Comparison of ENCODE assay signal across 8 cellular contexts in genomic region chr17:43578699-43579569, GRCh38. TPM values are rescaled to one million over a fixed set of nuclear protein-coding genes. Genes with fewer than 3 reads are reported as not detected.
DNase-seq lines count a peak whose midpoint lies in the region; ATAC-seq and TF ChIP-seq lines count a peak whose summit lies in the region.

No MANE protein-coding gene starts in this region.

- H3K9me3 ChIP-seq in MM.1S (replicated peaks; ENCODE audit: insufficient read depth, low read length): no peaks in the 10 kb centered on the region

- peak; percentile 75 for ATAC-seq in activated CD8-positive, alpha-beta T cell treated with anti-CD3 and anti-CD28 coated beads for 36 hours

- POLR2A ChIA-PET in activated CD8-positive, alpha-beta T cell treated with anti-CD3 and anti-CD28 coated beads for 36 hours (lab: Charles Lee): no interaction called here

- intact Hi-C loops in activated CD8-positive, alpha-beta T cell treated with anti-CD3 and anti-CD28 coated beads for 36 hours (cut with micrococcal nuclease): loop anchor here (10.0 kb wide), 1 partner anchor 186 kb away; no protein-coding TSS in a partner anchor

- DNase-seq in activated CD8-positive, alpha-beta memory T cell treated with anti-CD3 and anti-CD28 coated beads for 24 hours: peak; percentile 61
- DNase-seq in activated CD8-positive, alpha-beta memory T cell treated with anti-CD3 and anti-CD28 coated beads, Interleukin-2, amount 50 U/mL, for 4 hours: no peak
- DNase-seq in MM.1S (peak; percentile 35), germinal center (ENCODE audit: low spot score) (peak; percentile 51), cerebellar cortex (ENCODE audit: low spot score) (no peak), superior temporal gyrus (ENCODE audit: extremely low spot score) (no peak)
- peak; percentile 49 for DNase-seq in activated CD8-positive, alpha-beta T cell treated with anti-CD3 and anti-CD28 coated beads for 36 hours
- peak; percentile 2 for DNase-seq in stimulated activated CD8-positive, alpha-beta memory T cell treated with anti-CD3 and anti-CD28 coated beads, Interleukin-15, amount 100 ng/mL, for 1 hour (ENCODE audit: low read depth)

- peaks cover 38% of the 10 kb centered on the region for H3K27me3 ChIP-seq in MM.1S (replicated peaks; ENCODE audit: insufficient read depth, low read length)

- H3K4me1 Mint-ChIP-seq in activated CD8-positive, alpha-beta T cell treated with anti-CD3 and anti-CD28 coated beads for 36 hours (ENCODE audit: low read depth): peaks cover 12% of the 10 kb centered on the region

- peaks cover 2% of the 10 kb centered on the region for H3K27me3 Mint-ChIP-seq in activated CD8-positive, alpha-beta T cell treated with anti-CD3 and anti-CD28 coated beads for 36 hours

- peaks cover 10% of the 10 kb centered on the region; the same call in 1 of the 2 replicates for H3K4me1 ChIP-seq in MM.1S (ENCODE audit: low read length)

- H3K4me2 ChIP-seq in MM.1S (ENCODE audit: low read depth, low read length): no peak overlapping the region

- H3K36me3 ChIP-seq in MM.1S (replicated peaks; ENCODE audit: insufficient read depth, low read length): no peaks in the 10 kb centered on the region

- no peak overlapping the region for H3K27ac Mint-ChIP-seq in activated CD8-positive, alpha-beta T cell treated with anti-CD3 and anti-CD28 coated beads for 36 hours

- H3K9me3 Mint-ChIP-seq in activated CD8-positive, alpha-beta T cell treated with anti-CD3 and anti-CD28 coated beads for 36 hours: no peaks in the 10 kb centered on the region

- no peak overlapping the region for H3K4me3 Mint-ChIP-seq in activated CD8-positive, alpha-beta T cell treated with anti-CD3 and anti-CD28 coated beads for 36 hours

- H3F3A ChIP-seq in MM.1S (ENCODE audit: insufficient read depth, low read length): no peaks in the 10 kb centered on the region

- no peak for TF ChIP-seq CTCF in MM.1S (IDR thresholded peaks at IDR 0.05; ENCODE audit: low read length)
- no peak for TF ChIP-seq CTCF in activated CD8-positive, alpha-beta T cell treated with anti-CD3 and anti-CD28 coated beads for 36 hours (IDR thresholded peaks at IDR 0.05)

- no peak overlapping the region for H2AFZ ChIP-seq in MM.1S (ENCODE audit: low read length)

- no peak overlapping the region for H3K9ac ChIP-seq in MM.1S (ENCODE audit: low read length)

- no peaks in the 10 kb centered on the region for H3K36me3 Mint-ChIP-seq in activated CD8-positive, alpha-beta T cell treated with anti-CD3 and anti-CD28 coated beads for 36 hours (ENCODE audit: low read depth)

- no peaks in the 10 kb centered on the region for H3K79me2 ChIP-seq in MM.1S (ENCODE audit: low read length)

- no peak overlapping the region for H3K4me3 ChIP-seq in MM.1S (ENCODE audit: low read length)

- no peak overlapping the region for H3K27ac ChIP-seq in MM.1S (ENCODE audit: low read length)

- H3K9me2 ChIP-seq in MM.1S (replicated peaks; ENCODE audit: insufficient read depth, low read length): no peaks in the 10 kb centered on the region

- H4K20me1 ChIP-seq in MM.1S (ENCODE audit: insufficient read depth, low read length): no peaks in the 10 kb centered on the region

- CTCF ChIA-PET in activated CD8-positive, alpha-beta T cell treated with anti-CD3 and anti-CD28 coated beads for 36 hours (lab: Charles Lee): interaction anchor here (0.7 to 4.4 kb wide), 8 partner anchors 13 to 267 kb away, joined by 3 to 27 read pairs (median 6); partner anchors contain the start of genes CD300LG and SOST

RNA-seq across cellular contexts. Expression of gene ETV4, which starts 32.8 kb away (rescaled TPM):
- total RNA-seq in activated CD8-positive, alpha-beta T cell treated with anti-CD3 and anti-CD28 coated beads for 36 hours: 1 to 10 TPM; 5.0 to 5.4 TPM

Comparison
In these comparisons a context has a peak if more than half of its experiments do, and no peak if none do; other contexts are left out.
1. DNase-seq: peak in activated CD8-positive, alpha-beta memory T cell treated with anti-CD3 and anti-CD28 coated beads for 24 hours (single experiment), MM.1S (single experiment), activated CD8-positive, alpha-beta T cell treated with anti-CD3 and anti-CD28 coated beads for 36 hours (single experiment), germinal center (single experiment) and stimulated activated CD8-positive, alpha-beta memory T cell treated with anti-CD3 and anti-CD28 coated beads, Interleukin-15, amount 100 ng/mL, for 1 hour (single experiment); none in activated CD8-positive, alpha-beta memory T cell treated with anti-CD3 and anti-CD28 coated beads, Interleukin-2, amount 50 U/mL, for 4 hours (single experiment), cerebellar cortex (single experiment) and superior temporal gyrus (single experiment).